ENCODE assay signal across 11 cellular contexts in the genomic region with DNA sequence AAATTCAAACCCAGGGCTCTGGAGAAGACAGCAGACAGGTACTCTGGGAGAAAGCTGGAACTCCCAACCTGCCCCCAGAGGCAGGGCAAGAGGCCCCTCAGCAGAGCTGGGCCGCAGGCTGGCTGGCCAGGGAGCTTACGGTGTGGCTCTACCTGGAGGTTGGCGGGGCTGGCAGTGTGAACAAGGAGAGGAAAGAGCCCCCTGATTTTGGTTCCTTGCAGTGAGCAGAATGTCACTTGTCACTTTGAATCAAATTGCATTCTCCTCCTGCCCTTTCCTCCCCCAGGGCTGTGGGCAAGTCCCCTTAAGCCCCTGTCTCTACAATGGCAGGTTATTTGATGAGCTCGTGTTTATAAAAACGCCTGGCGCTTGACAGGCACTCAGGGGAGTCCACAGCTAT. TPM values are rescaled to one million over a fixed set of nuclear protein-coding genes. Genes with fewer than 3 reads are reported as not detected.
"Had no signal": no experiment of that assay in that cellular context is flagged by ENCODE, and none has a peak within 500 bp of the region (broad histone marks: within the 10 kb centered on the region; RNA-seq: fewer than 3 reads in every experiment).

No MANE protein-coding gene starts in this region.

- H3K36me3 ChIP-seq: esophagus muscularis mucosa, upper lobe of left lung had no signal

- H3K27me3 ChIP-seq: esophagus muscularis mucosa, upper lobe of left lung had no signal

- H3K9me3 ChIP-seq: esophagus muscularis mucosa, upper lobe of left lung had no signal

- ATAC-seq: stimulated activated memory B cell treated with anti-CD40 and anti-IgM and Interleukin-4, amounts not matched to agents 10 μg/mL and 1 μg/mL and 100 μg/mL, for 72 hours had no signal

- H3K27ac ChIP-seq: esophagus muscularis mucosa, upper lobe of left lung had no signal

- H3K4me1 ChIP-seq: upper lobe of left lung had no signal

- H3K4me3 ChIP-seq: esophagus muscularis mucosa, smooth muscle cell, upper lobe of left lung had no signal

- DNase-seq: activated CD4-positive, alpha-beta T cell treated with anti-CD3 and anti-CD28 coated beads for 1 hour; activated CD4-positive, alpha-beta T cell treated with anti-CD3 and anti-CD28 coated beads, Interleukin-2, amount 50 U/mL, for 48 hours; activated naive CD4-positive, alpha-beta T cell treated with anti-CD3 and anti-CD28 coated beads, Interleukin-2, amount 50 U/mL, for 16 hours; cerebellar nuclear complex; immature natural killer cell; T-helper 9 cell; upper lobe of left lung had no signal

RNA-seq across cellular contexts. Expression of a gene that starts 32.6 kb away (rescaled TPM):
- total RNA-seq: SK-MEL-5 had no signal
